29 cellular contexts compared by ENCODE assay signal in the genomic region with DNA sequence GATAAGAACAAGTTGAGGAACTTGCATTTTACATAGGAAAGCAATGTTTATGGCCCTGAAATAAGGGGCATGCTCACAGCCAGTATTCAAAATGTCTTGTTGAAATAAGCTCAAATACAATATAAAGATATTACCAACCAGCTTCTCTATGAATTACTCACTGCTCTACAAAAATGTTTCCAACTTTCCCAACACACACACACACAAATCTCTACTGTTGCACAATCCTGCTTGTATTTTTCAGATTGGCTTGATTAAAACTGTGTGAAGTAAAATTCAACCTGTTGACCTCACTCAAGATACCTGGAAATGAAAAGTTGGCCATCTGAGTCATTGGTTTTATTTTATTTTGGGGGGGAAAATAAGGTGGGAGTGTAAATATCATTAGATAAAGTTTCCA.
DNase-seq lines count a peak whose midpoint lies in the region; ATAC-seq and TF ChIP-seq lines count a peak whose summit lies in the region.
"Had no signal": no experiment of that assay in that cellular context is flagged by ENCODE, and none has a peak within 500 bp of the region (broad histone marks: within the 10 kb centered on the region; RNA-seq: fewer than 3 reads in every experiment).

No MANE protein-coding gene starts in this region.

- H3K79me2 ChIP-seq in ACC112 (ENCODE audit: control insufficient read depth, insufficient read depth, low read length, unreplicated experiment) (no peaks in the 10 kb centered on the region), mammary epithelial cell (ENCODE audit: insufficient read depth, low read length) (no peaks in the 10 kb centered on the region)

- CTCF ChIA-PET in mammary epithelial cell (lab: Charles Lee; ENCODE audit: low non-redundant PET): no interaction called here

- H3K4me3 Mint-ChIP-seq in natural killer cell: no peak overlapping the region
- H3K4me3 Mint-ChIP-seq: activated naive CD8-positive, alpha-beta T cell treated with anti-CD3 and anti-CD28 coated beads, Interleukin-2, amount 50 U/mL, for 24 hours; CD14-positive monocyte; IgD-negative memory B cell; memory B cell; T-helper 2 cell treated with Interferon-gamma antibody and Interleukin-4, amounts not matched to agents 5 μg/mL and 100 μg/mL, for 36 hours had no signal

- no peak overlapping the region for H3K9ac ChIP-seq in mammary epithelial cell (ENCODE audit: insufficient read depth, low read length)

- H3K36me3 Mint-ChIP-seq in natural killer cell: no peaks in the 10 kb centered on the region
- H3K36me3 Mint-ChIP-seq: CD14-positive monocyte, IgD-negative memory B cell, memory B cell had no signal

- no peak for TF ChIP-seq EP300 in gastroesophageal sphincter (IDR thresholded peaks at IDR 0.05)

- no TSS peak for BruUV-seq in mammary epithelial cell (replicated peaks; lab: Mats Ljungman, UMichigan)

- ATAC-seq in gastroesophageal sphincter: no peak
- ATAC-seq in natural killer cell: no peak
- ATAC-seq: activated naive CD8-positive, alpha-beta T cell treated with anti-CD3 and anti-CD28 coated beads, Interleukin-2, amount 50 U/mL, for 24 hours had no signal

- H3K4me3 ChIP-seq in ACC112 (ENCODE audit: low read depth, low read length) (no peak overlapping the region), mammary epithelial cell (replicated peaks in 1 of 3; ENCODE audit: insufficient read depth in 1 of 3, low read depth in 2 of 3, low read length in 3 of 3) (no peak overlapping the region), gastroesophageal sphincter (no peak overlapping the region)
- H3K4me3 ChIP-seq: dorsolateral prefrontal cortex, MG63, upper lobe of left lung had no signal

- dilution Hi-C loops in mammary epithelial cell (cut with HindIII; ENCODE audit: low sequenced_read_pairs): no loop called here

- peaks cover 0 to 7% of the 10 kb centered on the region in 2 donors for H3K27me3 Mint-ChIP-seq in natural killer cell (ENCODE audit: low read depth in 2 of 2)
- H3K27me3 Mint-ChIP-seq: activated naive CD8-positive, alpha-beta T cell treated with anti-CD3 and anti-CD28 coated beads, Interleukin-2, amount 50 U/mL, for 24 hours had no signal

- no peaks in the 10 kb centered on the region for H3K27me3 ChIP-seq in ACC112 (ENCODE audit: insufficient read depth, low read length)
- H3K27me3 ChIP-seq in mammary epithelial cell (ENCODE audit: insufficient read depth, low read length): no peaks in the 10 kb centered on the region
- peaks cover 86% of the 10 kb centered on the region for H3K27me3 ChIP-seq in gastroesophageal sphincter
- H3K27me3 ChIP-seq: MG63, upper lobe of left lung had no signal

- no peaks in the 10 kb centered on the region for H3K36me3 ChIP-seq in ACC112 (ENCODE audit: insufficient read depth, low read length)
- no peaks in the 10 kb centered on the region for H3K36me3 ChIP-seq in mammary epithelial cell (ENCODE audit: insufficient read depth, low read length)
- H3K36me3 ChIP-seq in gastroesophageal sphincter: no peaks in the 10 kb centered on the region
- H3K36me3 ChIP-seq: MG63, upper lobe of left lung had no signal

- no peaks in the 10 kb centered on the region for H3K4me1 Mint-ChIP-seq in natural killer cell
- H3K4me1 Mint-ChIP-seq: activated naive CD8-positive, alpha-beta T cell treated with anti-CD3 and anti-CD28 coated beads, Interleukin-2, amount 50 U/mL, for 24 hours; CD14-positive monocyte; IgD-negative memory B cell; memory B cell had no signal

- TF ChIP-seq CTCF in mammary epithelial cell (conservative IDR thresholded peaks at IDR 0.05 in 1 of 2, IDR thresholded peaks at IDR 0.05 in 1 of 2; ENCODE audit: extremely low read depth in 1 of 2, insufficient read depth in 1 of 2, low read depth in 1 of 2, low read length in 2 of 2): no peak
- no peak for TF ChIP-seq CTCF in gastroesophageal sphincter (IDR thresholded peaks at IDR 0.05)
- no peak for TF ChIP-seq CTCF in natural killer cell (IDR thresholded peaks at IDR 0.05)

- no peak for TF ChIP-seq POLR2A in gastroesophageal sphincter (IDR thresholded peaks at IDR 0.05)

- H3K9me3 Mint-ChIP-seq in natural killer cell: peaks cover 0 to 3% of the 10 kb centered on the region in 2 donors

- DNase-seq in HCEC 1CT (peak; percentile 43), mammary epithelial cell (peak; percentile 69), fibroblast of the conjunctiva (ENCODE audit: low read depth) (peak; percentile 65), ecto neural progenitor cell (ENCODE audit: low spot score) (no peak), natural killer cell (no peak)
- DNase-seq in stimulated activated CD4-positive, alpha-beta T cell treated with anti-CD3 and anti-CD28 coated beads, Interleukin-4, amount 100 ng/mL, for 24 hours: no peak
- DNase-seq: 8988T; activated CD4-positive, alpha-beta T cell treated with anti-CD3 and anti-CD28 coated beads, Interleukin-2, amount 50 U/mL, for 48 hours; activated CD4-positive, CD25-positive, alpha-beta regulatory T cell; activated CD8-positive, alpha-beta memory T cell treated with anti-CD3 and anti-CD28 coated beads, Interleukin-2, amount 50 U/mL, for 48 hours; activated gamma-delta T cell; activated naive CD8-positive, alpha-beta T cell treated with anti-CD3 and anti-CD28 coated beads, Interleukin-2, amount 50 U/mL, for 24 hours; central memory CD4-positive, alpha-beta T cell; dorsolateral prefrontal cortex; glutamatergic neuron; NCI-H1694; NCI-H2171 treated with DMSO at 0.1 percent for 48 hours; NCI-H526 treated with DMSO at 0.1 percent for 48 hours; nucleus accumbens; retina; stimulated activated CD4-positive, alpha-beta T cell treated with anti-CD3 and anti-CD28 coated beads, Interleukin-12 subunit alpha, Interleukin-12 subunit beta, amount 100 ng/mL, for 4 hours; upper lobe of left lung had no signal

- H3K27ac ChIP-seq in ACC112 (ENCODE audit: low read depth, low read length) (peak overlapping the region; percentile 51), mammary epithelial cell (ENCODE audit: insufficient read depth, low read depth, low read length) (no peak overlapping the region), gastroesophageal sphincter (no peak overlapping the region)
- H3K27ac ChIP-seq: dorsolateral prefrontal cortex, upper lobe of left lung had no signal

- in situ Hi-C loops in mammary epithelial cell (cut with MboI; ENCODE audit: low sequenced_read_pairs in 2 of 2): no loop called here

- H4K20me1 ChIP-seq in mammary epithelial cell (ENCODE audit: insufficient read depth, low read length): no peaks in the 10 kb centered on the region

- H3K4me1 ChIP-seq in ACC112 (ENCODE audit: control insufficient read depth, insufficient read depth, low read length, unreplicated experiment): peaks cover 44% of the 10 kb centered on the region
- peaks cover 17% of the 10 kb centered on the region for H3K4me1 ChIP-seq in mammary epithelial cell (ENCODE audit: insufficient read depth, low read length)
- H3K4me1 ChIP-seq in gastroesophageal sphincter: no peaks in the 10 kb centered on the region
- H3K4me1 ChIP-seq: upper lobe of left lung had no signal

- H3K9me3 ChIP-seq in mammary epithelial cell (replicated peaks; ENCODE audit: insufficient read depth, low read length) (peaks cover 4% of the 10 kb centered on the region), gastroesophageal sphincter (peaks cover 0 to 18% (median 0%) of the 10 kb centered on the region in 3 donors)

- no peak overlapping the region for H3K4me2 ChIP-seq in mammary epithelial cell (ENCODE audit: insufficient read depth, low read depth, low read length)

- intact Hi-C loops in mammary epithelial cell (cut with micrococcal nuclease) (no loop called here), natural killer cell (cut with micrococcal nuclease) (no loop called here)

- no peak overlapping the region for H3K27ac Mint-ChIP-seq in natural killer cell
- H3K27ac Mint-ChIP-seq: activated naive CD8-positive, alpha-beta T cell treated with anti-CD3 and anti-CD28 coated beads, Interleukin-2, amount 50 U/mL, for 24 hours; IgD-negative memory B cell; memory B cell; T-helper 2 cell treated with Interferon-gamma antibody and Interleukin-4, amounts not matched to agents 5 μg/mL and 100 μg/mL, for 36 hours had no signal

- H2AFZ ChIP-seq in ACC112 (ENCODE audit: low read length, unreplicated experiment) (no peak overlapping the region), mammary epithelial cell (ENCODE audit: low read depth, low read length) (no peak overlapping the region)

Comparison
In these comparisons a context has a peak if more than half of its experiments do, and no peak if none do; other contexts are left out.
1. DNase-seq: peak in HCEC 1CT (single experiment), mammary epithelial cell (single experiment) and fibroblast of the conjunctiva (single experiment); none in stimulated activated CD4-positive, alpha-beta T cell treated with anti-CD3 and anti-CD28 coated beads, Interleukin-4, amount 100 ng/mL, for 24 hours (single experiment), ecto neural progenitor cell (single experiment) and natural killer cell (single experiment).